Comparison of ENCODE assay signal across 8 cellular contexts in the genomic region with DNA sequence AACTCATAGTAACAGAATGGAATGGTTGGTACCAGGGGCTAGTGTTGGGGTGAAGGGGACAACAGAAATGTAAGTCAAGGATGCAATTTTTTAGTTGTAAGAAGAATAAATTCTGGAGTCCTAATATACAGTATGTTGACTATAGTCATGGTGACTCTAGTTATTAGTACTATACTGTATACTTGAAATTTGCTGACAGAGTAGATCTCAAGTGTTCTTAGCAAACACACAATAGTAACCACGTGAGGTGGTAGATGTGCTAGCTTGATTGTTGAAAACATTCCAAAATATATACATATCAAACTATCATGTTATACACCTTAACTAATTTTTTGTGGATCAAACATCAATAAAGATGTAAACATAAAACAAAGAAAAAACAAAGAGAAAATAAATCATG.
"Had no signal": no experiment of that assay in that cellular context is flagged by ENCODE, and none has a peak within 500 bp of the region (broad histone marks: within the 10 kb centered on the region; RNA-seq: fewer than 3 reads in every experiment).

No MANE protein-coding gene starts in this region.

- H3K4me2 ChIP-seq: GM23338 had no signal

- FAIRE-seq: H1, H54, HTR-8/SVneo, K562 had no signal

- H3K4me3 ChIP-seq: GM23338, K562 had no signal

- ATAC-seq: GM23338, K562 had no signal

- DNase-seq: H9, HCEC 1CT, KG1 had no signal

- H2AFZ ChIP-seq: GM23338 had no signal
